Comparison of ENCODE assay signal across 9 cellular contexts in genomic region chr16:11232852-11233726, GRCh38. TPM values are rescaled to one million over a fixed set of nuclear protein-coding genes. Genes with fewer than 3 reads are reported as not detected.
DNase-seq lines count a peak whose midpoint lies in the region; ATAC-seq lines count a peak whose summit lies in the region.
"Had no signal": no experiment of that assay in that cellular context is flagged by ENCODE, and none has a peak within 500 bp of the region (broad histone marks: within the 10 kb centered on the region; RNA-seq: fewer than 3 reads in every experiment).

No MANE protein-coding gene starts in this region.

- DNase-seq in G401 (ENCODE audit: low spot score) (peak; percentile 66), H7 (peak; percentile 89), T-helper 1 cell (peak; percentile 63 to 99 (median 75)), neuronal stem cell (ENCODE audit: low spot score) (no peak), NCI-H187 treated with DMSO at 0.1 percent for 48 hours (lab: John Stamatoyannopoulos, UW) (no peak), NCI-H345 (lab: John Stamatoyannopoulos, UW) (no peak)
- peak; percentile 89 to 96 for DNase-seq in activated naive CD4-positive, alpha-beta T cell treated with anti-CD3 and anti-CD28 coated beads, Interleukin-2, amount 50 U/mL, for 72 hours (ENCODE audit: low spot score in 2 of 2)

- H3K4me1 ChIP-seq in neuronal stem cell (ENCODE audit: control insufficient read depth in 2 of 2, insufficient read depth in 1 of 2, low read depth in 1 of 2, low read length in 2 of 2): peaks cover 2 to 5% of the 10 kb centered on the region in 2 donors

- no peak overlapping the region for H2BK5ac ChIP-seq in neuronal stem cell (ENCODE audit: low read length)

- H2BK120ac ChIP-seq in neuronal stem cell (ENCODE audit: low read depth, low read length): no peak overlapping the region

- H3K27me3 ChIP-seq in H7 (ENCODE audit: control insufficient read depth, insufficient read depth, low read length) (no peaks in the 10 kb centered on the region), neuronal stem cell (ENCODE audit: control insufficient read depth in 3 of 3, insufficient read depth in 3 of 3, low read depth in 1 of 3, low read length in 3 of 3) (peaks cover 0 to 12% (median 0%) of the 10 kb centered on the region in 3 experiments)
- H3K27me3 ChIP-seq: cardiac muscle cell had no signal

- H3K4me2 ChIP-seq in neuronal stem cell (ENCODE audit: insufficient read depth, low read length, poor library complexity, severe bottlenecking): no peak overlapping the region

- peak overlapping the region; percentile 75 for H2AFZ ChIP-seq in neuronal stem cell (ENCODE audit: low read length)

- no peak overlapping the region for H4K91ac ChIP-seq in neuronal stem cell (ENCODE audit: low read depth, low read length, poor library complexity)

- ATAC-seq in activated naive CD4-positive, alpha-beta T cell treated with anti-CD3 and anti-CD28 coated beads, Interleukin-2, amount 50 U/mL, for 72 hours: peak; percentile 86 to 90
- ATAC-seq in HG03025 (IDR thresholded peaks at IDR 0.05; ENCODE audit: low FRiP score, unreplicated experiment): no peak

- no peak overlapping the region for H3K4ac ChIP-seq in neuronal stem cell (ENCODE audit: low read length)

- H3K36me3 Mint-ChIP-seq in activated naive CD4-positive, alpha-beta T cell treated with anti-CD3 and anti-CD28 coated beads, Interleukin-2, amount 50 U/mL, for 72 hours: peaks cover 0 to 6% of the 10 kb centered on the region in 2 donors

- in situ Hi-C loops in G401 (cut with HindIII; ENCODE audit: low sequenced_read_pairs): no loop called here

- no peak overlapping the region for H4K8ac ChIP-seq in neuronal stem cell (ENCODE audit: low read depth, low read length)

- H2BK15ac ChIP-seq in neuronal stem cell (ENCODE audit: low read length): peak overlapping the region; percentile 46

- H3K36me3 ChIP-seq in H7 (replicated peaks; ENCODE audit: control insufficient read depth, insufficient read depth, low read length) (no peaks in the 10 kb centered on the region), neuronal stem cell (replicated peaks in 1 of 2; ENCODE audit: control insufficient read depth in 2 of 2, insufficient read depth in 2 of 2, low read length in 2 of 2) (no peaks in the 10 kb centered on the region)
- H3K36me3 ChIP-seq: cardiac muscle cell had no signal

- H3K9ac ChIP-seq in neuronal stem cell (ENCODE audit: low read depth, low read length, poor library complexity): no peak overlapping the region

- H3K14ac ChIP-seq in neuronal stem cell (ENCODE audit: low read length): peak overlapping the region; percentile 83

- H3K9me3 Mint-ChIP-seq in activated naive CD4-positive, alpha-beta T cell treated with anti-CD3 and anti-CD28 coated beads, Interleukin-2, amount 50 U/mL, for 72 hours: no peaks in the 10 kb centered on the region

- peak overlapping the region; percentile 57 for H2AK5ac ChIP-seq in neuronal stem cell (ENCODE audit: low read depth, low read length)

- no peaks in the 10 kb centered on the region for H3K79me1 ChIP-seq in neuronal stem cell (ENCODE audit: low read depth, low read length)

- WGBS in neuronal stem cell (ENCODE audit: extremely low coverage in 2 of 2, insufficient read length in 2 of 2, insufficient replicate concordance in 1 of 2), 2 donors: no CpG with 5 or more reads among the region's 35 CpGs

- no peak overlapping the region for H3K27ac ChIP-seq in neuronal stem cell (replicated peaks; ENCODE audit: low read length)
- H3K27ac ChIP-seq: cardiac muscle cell had no signal

- H3K4me3 ChIP-seq in H7 (ENCODE audit: insufficient read depth, low read depth, low read length) (no peak overlapping the region), neuronal stem cell (ENCODE audit: low read length in 2 of 2) (no peak overlapping the region)
- H3K4me3 ChIP-seq: cardiac muscle cell had no signal

- H3K9me3 ChIP-seq in neuronal stem cell (replicated peaks in 1 of 2; ENCODE audit: control insufficient read depth in 2 of 2, insufficient read depth in 1 of 2, low read depth in 1 of 2, low read length in 2 of 2): no peaks in the 10 kb centered on the region

- peak overlapping the region; percentile 97 for H3K23ac ChIP-seq in neuronal stem cell (ENCODE audit: low read depth, low read length, poor library complexity)

- peak overlapping the region; percentile 86 for H3K18ac ChIP-seq in neuronal stem cell (ENCODE audit: low read length)

- peak overlapping the region; percentile 99 to 100 for H3K27ac Mint-ChIP-seq in activated naive CD4-positive, alpha-beta T cell treated with anti-CD3 and anti-CD28 coated beads, Interleukin-2, amount 50 U/mL, for 72 hours

- no peak overlapping the region for H2BK12ac ChIP-seq in neuronal stem cell (ENCODE audit: low read length)

RNA-seq across cellular contexts. Expression of gene SOCS1, which starts 22.9 kb away (rescaled TPM):
- total RNA-seq in G401 (2014; rRNA removed; shearing (Covaris generic)): 0.68 and 2.2 TPM in 2 replicates
- total RNA-seq in H7 (2014; rRNA removed; shearing (Covaris generic)): 16.3 and 16.4 TPM in 2 replicates
- 100 to 1,000 TPM in 1 of 2 donors, 10 to 100 TPM in 1; 57.0 to 123 TPM for total RNA-seq in activated naive CD4-positive, alpha-beta T cell treated with anti-CD3 and anti-CD28 coated beads, Interleukin-2, amount 50 U/mL, for 72 hours
- polyA plus RNA-seq in neuronal stem cell (2013, experiment 1 of 2): 3.4 TPM
- polyA plus RNA-seq in neuronal stem cell (2013, experiment 2 of 2): 3.6 TPM

RNA-seq across cellular contexts. Expression of gene TNP2, which starts 36.0 kb away (rescaled TPM):
- not detected in 2 replicates for total RNA-seq in G401 (2014; rRNA removed; shearing (Covaris generic))
- not detected in 2 replicates for total RNA-seq in H7 (2014; rRNA removed; shearing (Covaris generic))
- not detected for total RNA-seq in activated naive CD4-positive, alpha-beta T cell treated with anti-CD3 and anti-CD28 coated beads, Interleukin-2, amount 50 U/mL, for 72 hours
- not detected for polyA plus RNA-seq in neuronal stem cell (2013, experiment 1 of 2)
- not detected for polyA plus RNA-seq in neuronal stem cell (2013, experiment 2 of 2)
- total RNA-seq: cardiac muscle cell had no signal
- polyA plus RNA-seq: cardiac muscle cell had no signal

RNA-seq across cellular contexts. Expression of gene PRM3, which starts 40.3 kb away (rescaled TPM):
- not detected in 2 replicates for total RNA-seq in G401 (2014; rRNA removed; shearing (Covaris generic))
- not detected in 2 replicates for total RNA-seq in H7 (2014; rRNA removed; shearing (Covaris generic))
- total RNA-seq in activated naive CD4-positive, alpha-beta T cell treated with anti-CD3 and anti-CD28 coated beads, Interleukin-2, amount 50 U/mL, for 72 hours: not detected
- polyA plus RNA-seq in neuronal stem cell (2013, experiment 1 of 2): not detected
- polyA plus RNA-seq in neuronal stem cell (2013, experiment 2 of 2): not detected
- total RNA-seq: cardiac muscle cell had no signal
- polyA plus RNA-seq: cardiac muscle cell had no signal

RNA-seq across cellular contexts. Expression of gene PRM2, which starts 43.2 kb away (rescaled TPM):
- not detected in 2 replicates for total RNA-seq in G401 (2014; rRNA removed; shearing (Covaris generic))
- not detected in 2 replicates for total RNA-seq in H7 (2014; rRNA removed; shearing (Covaris generic))
- total RNA-seq in activated naive CD4-positive, alpha-beta T cell treated with anti-CD3 and anti-CD28 coated beads, Interleukin-2, amount 50 U/mL, for 72 hours: not detected
- polyA plus RNA-seq in neuronal stem cell (2013, experiment 1 of 2): not detected
- not detected for polyA plus RNA-seq in neuronal stem cell (2013, experiment 2 of 2)
- polyA plus RNA-seq: cardiac muscle cell had no signal

RNA-seq across cellular contexts. Expression of gene PRM1, which starts 48.0 kb away (rescaled TPM):
- not detected in 2 replicates for total RNA-seq in G401 (2014; rRNA removed; shearing (Covaris generic))
- not detected in 2 replicates for total RNA-seq in H7 (2014; rRNA removed; shearing (Covaris generic))
- not detected for total RNA-seq in activated naive CD4-positive, alpha-beta T cell treated with anti-CD3 and anti-CD28 coated beads, Interleukin-2, amount 50 U/mL, for 72 hours
- polyA plus RNA-seq in neuronal stem cell (2013, experiment 1 of 2): not detected
- polyA plus RNA-seq in neuronal stem cell (2013, experiment 2 of 2): not detected
- total RNA-seq: cardiac muscle cell had no signal
- polyA plus RNA-seq: cardiac muscle cell had no signal

Comparison
In these comparisons a context has a peak if more than half of its experiments do, and no peak if none do; other contexts are left out.
1. DNase-seq: peak in G401 (single experiment), H7 (single experiment), T-helper 1 cell (5 of 5) and activated naive CD4-positive, alpha-beta T cell treated with anti-CD3 and anti-CD28 coated beads, Interleukin-2, amount 50 U/mL, for 72 hours (2 of 2); none in neuronal stem cell (single experiment), NCI-H187 treated with DMSO at 0.1 percent for 48 hours (single experiment) and NCI-H345 (single experiment).